Comparison of ENCODE assay signal across 13 cellular contexts in genomic region chr11:93512965-93513667, GRCh38. TPM values are rescaled to one million over a fixed set of nuclear protein-coding genes. Genes with fewer than 3 reads are reported as not detected.
DNase-seq lines count a peak whose midpoint lies in the region; ATAC-seq and TF ChIP-seq lines count a peak whose summit lies in the region.
"Had no signal": no experiment of that assay in that cellular context is flagged by ENCODE, and none has a peak within 500 bp of the region (broad histone marks: within the 10 kb centered on the region; RNA-seq: fewer than 3 reads in every experiment).

No MANE protein-coding gene starts in this region.

- 89 to 93% methylated on average over 3 of the region's 3 CpGs for WGBS in testis, 2 donors

- DNase-seq in GM23338 (ENCODE audit: low spot score): no peak
- DNase-seq in NAMALWA (ENCODE audit: low spot score): no peak
- no peak for DNase-seq in coronary artery (ENCODE audit: low spot score)
- DNase-seq in testis: no peak
- DNase-seq: adrenal gland, C1 segment of cervical spinal cord, hypothalamus, NCI-H2029 treated with DMSO at 0.1 percent for 48 hours, right cardiac atrium had no signal

- H3K9me2 ChIP-seq in GM23338 (ENCODE audit: insufficient read depth): no peaks in the 10 kb centered on the region

- H3K9me3 ChIP-seq in testis: no peaks in the 10 kb centered on the region
- H3K9me3 ChIP-seq: adrenal gland had no signal

- H3F3A ChIP-seq in GM23338 (replicated peaks; ENCODE audit: low read depth): no peaks in the 10 kb centered on the region

- ATAC-seq in GM18508 (IDR thresholded peaks at IDR 0.05; ENCODE audit: insufficient read depth, unreplicated experiment): peak; percentile 73
- ATAC-seq in GM19455 (IDR thresholded peaks at IDR 0.05; ENCODE audit: unreplicated experiment): peak; percentile 66
- peak; percentile 82 for ATAC-seq in HG02885 (IDR thresholded peaks at IDR 0.05; ENCODE audit: poor library complexity, unreplicated experiment)
- peak; percentile 44 for ATAC-seq in HG03575 (IDR thresholded peaks at IDR 0.05; ENCODE audit: extremely low read depth, insufficient number of reproducible peaks, low FRiP score, unreplicated experiment)
- ATAC-seq in GM23338: no peak
- ATAC-seq: right cardiac atrium had no signal

- intact Hi-C loops in testis (cut with DNase I; ENCODE audit: low total_unique reads): no loop called here

- no peak overlapping the region for H3K27ac Mint-ChIP-seq in GM23338

- TF ChIP-seq CTCF in GM23338 (conservative IDR thresholded peaks at IDR 0.05; ENCODE audit: low read depth in 2 of 2) (no peak), coronary artery (IDR thresholded peaks at IDR 0.05) (no peak), testis (IDR thresholded peaks at IDR 0.05) (no peak)

- H3K27me3 Mint-ChIP-seq in GM23338 (ENCODE audit: insufficient read depth, low read depth, poor library complexity): peaks cover 2% of the 10 kb centered on the region

- no peaks in the 10 kb centered on the region; the same call in none of the 2 replicates for H4K20me1 ChIP-seq in GM23338 (replicated peaks; ENCODE audit: insufficient read depth)

- H3K36me3 ChIP-seq in GM23338 (ENCODE audit: insufficient read depth): no peaks in the 10 kb centered on the region; the same call in 1 of the 2 replicates
- H3K36me3 ChIP-seq in testis (ENCODE audit: low read depth, missing control alignments): no peaks in the 10 kb centered on the region
- H3K36me3 ChIP-seq: adrenal gland had no signal

- H2AFZ ChIP-seq in GM23338: no peak overlapping the region

- H3K27me3 ChIP-seq in GM23338 (ENCODE audit: insufficient read depth) (no peaks in the 10 kb centered on the region), testis (no peaks in the 10 kb centered on the region)
- H3K27me3 ChIP-seq: adrenal gland had no signal

- peaks cover 8% of the 10 kb centered on the region; the same call in 2 of the 3 replicates for H3K9me3 Mint-ChIP-seq in GM23338

- H3K4me2 ChIP-seq in GM23338: no peak overlapping the region

- peaks cover 36% of the 10 kb centered on the region for H3K79me2 ChIP-seq in GM23338 (replicated peaks; ENCODE audit: insufficient read depth)

- H3K4me3 Mint-ChIP-seq in GM23338: no peak overlapping the region

- TF ChIP-seq POLR2A in testis (IDR thresholded peaks at IDR 0.05): no peak

- H3K4me1 Mint-ChIP-seq in GM23338: peaks cover 24% of the 10 kb centered on the region

- no peak overlapping the region for H3K4me3 ChIP-seq in GM23338
- H3K4me3 ChIP-seq in coronary artery: no peak overlapping the region
- no peak overlapping the region for H3K4me3 ChIP-seq in testis
- H3K4me3 ChIP-seq: adrenal gland had no signal

- H3K4me1 ChIP-seq in GM23338 (ENCODE audit: insufficient read depth) (peaks cover 10% of the 10 kb centered on the region; the same call in 1 of the 2 replicates), testis (no peaks in the 10 kb centered on the region)

- H3K36me3 Mint-ChIP-seq in GM23338 (ENCODE audit: low read depth): peaks cover 17% of the 10 kb centered on the region

- H3K27ac ChIP-seq in GM23338 (ENCODE audit: low read depth) (no peak overlapping the region), coronary artery (no peak overlapping the region), testis (no peak overlapping the region)
- H3K27ac ChIP-seq: adrenal gland had no signal

TF ChIP-seq in GM23338, 12 proteins besides CTCF, POLR2A, EP300 and RAD21:
- no peak for TF ChIP-seq ZNF114 (CRISPR knock-in tag; IDR thresholded peaks at IDR 0.05)
- TF ChIP-seq ZNF331 (CRISPR knock-in tag; IDR thresholded peaks at IDR 0.05; ENCODE audit: low read depth): no peak
- TF ChIP-seq REST (IDR thresholded peaks at IDR 0.05; ENCODE audit: unreplicated experiment): no peak
- TF ChIP-seq CREB1 (CRISPR knock-in tag; IDR thresholded peaks at IDR 0.05; ENCODE audit: low read depth): no peak
- TF ChIP-seq POLR2AphosphoS5 (IDR thresholded peaks at IDR 0.05; ENCODE audit: low read depth): no peak
- TF ChIP-seq ZNF462 (CRISPR knock-in tag; IDR thresholded peaks at IDR 0.05): no peak
- TF ChIP-seq STAT1 (IDR thresholded peaks at IDR 0.05; ENCODE audit: unreplicated experiment): no peak
TF ChIP-seq in GM23338: peak in this region for 0.

RNA-seq across cellular contexts. Expression of gene SMCO4, which starts 30.1 kb away (rescaled TPM):
- 21.9 and 49.0 TPM in 2 replicates for total RNA-seq in GM23338 (2014; rRNA removed; shearing (Covaris generic))
- polyA plus RNA-seq in GM23338 (2016; fragmentation: Nextera tagmentation; extraction: Ambion mirVana) (42.2 and 47.6 TPM in 2 replicates), testis (ENCODE audit: insufficient read depth, low read depth, low replicate concordance) (59.9 TPM)
- total RNA-seq in testis: 10 to 100 TPM; 33.6 to 34.2 TPM
